In genomic region chr5:44389410-44389879, GRCh38 we compare ENCODE assay signal across 9 cellular contexts. TPM values are rescaled to one million over a fixed set of nuclear protein-coding genes. Genes with fewer than 3 reads are reported as not detected.
DNase-seq lines count a peak whose midpoint lies in the region; ATAC-seq, FAIRE-seq and TF ChIP-seq lines count a peak whose summit lies in the region.
"Had no signal": no experiment of that assay in that cellular context is flagged by ENCODE, and none has a peak within 500 bp of the region (broad histone marks: within the 10 kb centered on the region; RNA-seq: fewer than 3 reads in every experiment).

Gene FGF10 (minus strand): TSS chr5:44389420. CDS start chr5:44388682, 738 bp downstream.

- H3K9me3 ChIP-seq in H1 (ENCODE audit: insufficient read depth in 2 of 2, low read depth in 1 of 2, low read length in 1 of 2) = no peaks in the 10 kb centered on the region
- H3K9me3 ChIP-seq in mucosa of rectum (ENCODE audit: control insufficient read depth in 2 of 2, low read length in 2 of 2) = no peaks in the 10 kb centered on the region
- H3K9me3 ChIP-seq in OCI-LY7 (ENCODE audit: low read length) = no peaks in the 10 kb centered on the region

- no peak within 1 kb of the TSS for H2AK5ac ChIP-seq in H1 (ENCODE audit: low read depth, low read length)

- H2BK20ac ChIP-seq in H1 (ENCODE audit: low read length) = peak within 1 kb of the TSS; percentile 21; the same call in 1 of the 2 replicates

- no peaks in the 10 kb centered on the region for H3K36me3 ChIP-seq in H1 (ENCODE audit: control insufficient read depth in 2 of 4, insufficient read depth in 4 of 4, low read length in 3 of 4)
- no peaks in the 10 kb centered on the region for H3K36me3 ChIP-seq in mucosa of rectum (ENCODE audit: control insufficient read depth in 2 of 2, insufficient read depth in 2 of 2, low read length in 2 of 2)
- H3K36me3 ChIP-seq in OCI-LY7 (ENCODE audit: insufficient read depth, low read length) = no peaks in the 10 kb centered on the region

- no peak within 1 kb of the TSS for H4K8ac ChIP-seq in H1 (ENCODE audit: extremely low read depth, insufficient read depth, low read length)

- H2BK5ac ChIP-seq in H1 (ENCODE audit: low read depth, low read length) = no peak within 1 kb of the TSS

- FAIRE-seq in H1 (lab: Jason Lieb, UNC) = no peak

- H3K18ac ChIP-seq in H1 (ENCODE audit: extremely low read depth, low read length) = no peak within 1 kb of the TSS; the same call in 1 of the 2 replicates

- H3K23me2 ChIP-seq in H1 (ENCODE audit: low read depth, low read length) = peaks cover 16% of the 10 kb centered on the region

- H3K9ac ChIP-seq in H1 (replicated peaks in 1 of 4; ENCODE audit: extremely low read depth in 1 of 4, low read depth in 3 of 4, low read length in 3 of 4) (peak within 1 kb of the TSS in 1 of 4 experiments; percentile 32; a peak in 2 of 7 replicates), mucosa of rectum (ENCODE audit: low read depth in 1 of 2, low read length in 2 of 2) (peak within 1 kb of the TSS in 1 of 2 donors; percentile 40)

- no peaks in the 10 kb centered on the region for H3K79me1 ChIP-seq in H1 (ENCODE audit: low read depth, low read length)

- H2AFZ ChIP-seq in H1 (ENCODE audit: low read length) = peak within 1 kb of the TSS; percentile 96
- H2AFZ ChIP-seq in OCI-LY7 (ENCODE audit: low read length) = no peak within 1 kb of the TSS

- no peak within 1 kb of the TSS for H3K23ac ChIP-seq in H1 (ENCODE audit: insufficient read length)

- TF ChIP-seq POLR2A in H1 (IDR thresholded peaks at IDR 0.05; ENCODE audit: control extremely low read depth in 1 of 2, low read depth in 2 of 2, low read length in 2 of 2) = no peak

- H2BK15ac ChIP-seq in H1 (ENCODE audit: low read length) = no peak within 1 kb of the TSS

- H3K4me3 ChIP-seq in H1 (ENCODE audit: extremely low read depth in 1 of 4, insufficient read depth in 2 of 4, low read depth in 3 of 4, low read length in 4 of 4) (peak within 1 kb of the TSS; percentile 56 to 72 (median 61)), mucosa of rectum (ENCODE audit: low read length in 2 of 2) (peak within 1 kb of the TSS; percentile 53 to 66), OCI-LY7 (ENCODE audit: low read depth, low read length, poor library complexity, severe bottlenecking) (no peak within 1 kb of the TSS)

- intact Hi-C loops in OCI-LY7 (cut with micrococcal nuclease; ENCODE audit: unreplicated experiment) = no loop called here

- H3K79me2 ChIP-seq in H1 (ENCODE audit: control insufficient read depth in 1 of 2, insufficient read depth in 2 of 2, low read length in 2 of 2) (no peaks in the 10 kb centered on the region), OCI-LY7 (ENCODE audit: insufficient read depth, low read depth, low read length) (no peaks in the 10 kb centered on the region)

- POLR2A ChIA-PET in H1 (lab: Charles Lee; ENCODE audit: partially characterized antibody) (no interaction called here), OCI-LY7 (lab: Charles Lee) (interaction anchor here (0.6 kb wide), 1 partner anchor 125 kb away, joined by 3 read pairs; no protein-coding TSS in a partner anchor)

- H3K9me2 ChIP-seq in OCI-LY7 (ENCODE audit: insufficient read depth, low read length) = no peaks in the 10 kb centered on the region

- H3K27ac ChIP-seq in H1 (ENCODE audit: low read depth, low read length) (no peak within 1 kb of the TSS), mucosa of rectum (ENCODE audit: low read depth in 2 of 2, low read length in 2 of 2) (peak within 1 kb of the TSS; percentile 19 to 59), OCI-LY7 (ENCODE audit: low read depth, low read length, poor library complexity, severe bottlenecking) (no peak within 1 kb of the TSS)

- ATAC-seq in HG02610 (IDR thresholded peaks at IDR 0.05; ENCODE audit: unreplicated experiment) = no peak

- no TSS peak for BruUV-seq in OCI-LY7 (replicated peaks; lab: Mats Ljungman, UMichigan)

- no peak within 1 kb of the TSS for H4K91ac ChIP-seq in H1 (replicated peaks; ENCODE audit: insufficient read length, low read length)

- WGBS in H1 (ENCODE audit: extremely low coverage in 1 of 2, insufficient coverage in 1 of 2, insufficient read length in 1 of 2, insufficient replicate concordance in 2 of 2, low coverage in 1 of 2, low lambda C conversion rate in 2 of 2, missing lambda C conversion rate in 1 of 2), 2 experiments = 1% methylated on average over 18 of the region's 26 CpGs; no CpG with 5 or more reads in 1 of the 2 experiments

- H4K20me1 ChIP-seq in H1 (replicated peaks in 1 of 2; ENCODE audit: control insufficient read depth in 1 of 2, insufficient read depth in 2 of 2, low read length in 2 of 2) (no peaks in the 10 kb centered on the region), OCI-LY7 (ENCODE audit: insufficient read depth, low read length) (no peaks in the 10 kb centered on the region)

- CTCF ChIA-PET in H1 (lab: Charles Lee; ENCODE audit: partially characterized antibody) = interaction anchor here (0.6 to 1.2 kb wide), 2 partner anchors 42 to 57 kb away, joined by 3 to 4 read pairs; no protein-coding TSS in a partner anchor
- CTCF ChIA-PET in OCI-LY7 (lab: Charles Lee; ENCODE audit: unreplicated experiment) = no interaction called here

- no peak for TF ChIP-seq CTCF in H1 (IDR thresholded peaks at IDR 0.05; ENCODE audit: control extremely low read depth in 1 of 3, insufficient read depth in 1 of 3, low read depth in 1 of 3, low read length in 3 of 3)
- TF ChIP-seq CTCF in OCI-LY7 (conservative IDR thresholded peaks at IDR 0.05; ENCODE audit: low read length) = no peak

- H3K4me2 ChIP-seq in H1 (ENCODE audit: insufficient read depth in 1 of 2, low read depth in 2 of 2, low read length in 2 of 2) (peak within 1 kb of the TSS; percentile 83 to 96), OCI-LY7 (ENCODE audit: low read length) (no peak within 1 kb of the TSS)

- H4K5ac ChIP-seq in H1 (ENCODE audit: insufficient read length, low read depth, low read length) = no peak within 1 kb of the TSS

- no peak within 1 kb of the TSS for H2BK120ac ChIP-seq in H1 (replicated peaks; ENCODE audit: low read depth, low read length)

- H3K4me1 ChIP-seq in H1 (replicated peaks in 1 of 4; ENCODE audit: control insufficient read depth in 3 of 4, insufficient read depth in 4 of 4, low read length in 3 of 4) (peaks cover 2 to 11% (median 4%) of the 10 kb centered on the region in 4 experiments; a peak in 5 of 7 replicates), mucosa of rectum (ENCODE audit: control insufficient read depth in 2 of 2, insufficient read depth in 2 of 2, low read length in 2 of 2) (no peaks in the 10 kb centered on the region), OCI-LY7 (ENCODE audit: insufficient read depth, low read length, poor library complexity, severe bottlenecking) (no peaks in the 10 kb centered on the region)

- peaks cover 6 to 32% (median 25%) of the 10 kb centered on the region in 4 experiments for H3K27me3 ChIP-seq in H1 (replicated peaks in 1 of 4; ENCODE audit: control insufficient read depth in 3 of 4, extremely low read depth in 1 of 4, insufficient read depth in 3 of 4, low read length in 3 of 4)
- peaks cover 0 to 2% of the 10 kb centered on the region in 2 donors for H3K27me3 ChIP-seq in mucosa of rectum (ENCODE audit: control insufficient read depth in 2 of 2, insufficient read depth in 2 of 2, low read length in 2 of 2)

- DNase-seq in A172 (ENCODE audit: low spot score) = peak; percentile 8
- peak; percentile 10 for DNase-seq in NCI-H1105 (lab: John Stamatoyannopoulos, UW)
- DNase-seq in H1 (ENCODE audit: low read depth in 1 of 2, low spot score in 2 of 2) = peak in 1 of 2 experiments; percentile 33
- DNase-seq in cortex of kidney (lab: John Stamatoyannopoulos, UW) = no peak
- no peak for DNase-seq in OCI-M1 (lab: John Stamatoyannopoulos, UW)
- no peak for DNase-seq in OCI-LY7 (ENCODE audit: low spot score)
- DNase-seq: NCI-H1048 had no signal

- TF ChIP-seq EP300 in H1 (IDR thresholded peaks at IDR 0.05; ENCODE audit: borderline replicate concordance in 1 of 2, low read depth in 2 of 2, low read length in 2 of 2) = no peak

- H3K14ac ChIP-seq in H1 (ENCODE audit: insufficient read length) = no peak within 1 kb of the TSS

- no peak within 1 kb of the TSS for H3K56ac ChIP-seq in H1 (replicated peaks; ENCODE audit: insufficient read length, low read depth, low read length)

- H2BK12ac ChIP-seq in H1 (ENCODE audit: low read depth, low read length) = no peak within 1 kb of the TSS

- peak in 1 of 2 experiments; percentile 2; a peak in 1 of 4 replicates for TF ChIP-seq RAD21 in H1 (IDR thresholded peaks at IDR 0.05 in 1 of 2, conservative IDR thresholded peaks at IDR 0.05 in 1 of 2; ENCODE audit: low read depth in 2 of 2, low read length in 2 of 2)

- H3K4ac ChIP-seq in H1 (replicated peaks; ENCODE audit: insufficient read length, low read depth, low read length) = no peak within 1 kb of the TSS

TF ChIP-seq in H1, 55 proteins besides CTCF, POLR2A, EP300 and RAD21 (continues in another document):
- TF ChIP-seq CBX8 (IDR thresholded peaks at IDR 0.05; ENCODE audit: borderline replicate concordance, low read depth, low read length) = no peak
- TF ChIP-seq SAP30 (IDR thresholded peaks at IDR 0.05; ENCODE audit: insufficient read depth, insufficient replicate concordance, low read length) = no peak
- TF ChIP-seq EZH2 (IDR thresholded peaks at IDR 0.05; ENCODE audit: low read depth, low read length, severe bottlenecking) = no peak
- no peak for TF ChIP-seq GABPA (IDR thresholded peaks at IDR 0.05; ENCODE audit: borderline replicate concordance, insufficient read depth, low read length)
- peak; percentile 47; the same call in 1 of the 2 replicates for TF ChIP-seq RBBP5 (IDR thresholded peaks at IDR 0.05; ENCODE audit: borderline replicate concordance, low read depth, low read length)
- no peak for TF ChIP-seq SP1 (IDR thresholded peaks at IDR 0.05; ENCODE audit: low read depth, low read length)
- no peak for TF ChIP-seq CREB1 (IDR thresholded peaks at IDR 0.05)
- TF ChIP-seq TAF7 (optimal IDR thresholded peaks at IDR 0.05; ENCODE audit: borderline replicate concordance, low read depth, low read length) = no peak
- no peak for TF ChIP-seq FOSL1 (IDR thresholded peaks at IDR 0.05; ENCODE audit: insufficient read depth, low read depth, low read length)
- no peak for TF ChIP-seq CBX5 (IDR thresholded peaks at IDR 0.05; ENCODE audit: low read depth, low read length)

RNA-seq across cellular contexts. Expression of gene FGF10, which starts in this region (rescaled TPM):
- total RNA-seq in A172 (2014; rRNA removed; shearing (Covaris generic)) = 0.16 and 0.62 TPM in 2 replicates
- total RNA-seq in H1 (2021; fragmentation: NEBNext Ultra II Directional; extraction: Animal tissue kit (Norgen Biotek cat#: 25700)) = 0.42 and 0.54 TPM in 2 replicates
- 0.06 and 0.09 TPM in 2 replicates for polyA plus RNA-seq in H1 (2011; rRNA removed)
- 0.10 TPM for polyA plus RNA-seq in H1 (2011; cell fraction: cytosol; rRNA removed)
- polyA plus RNA-seq in H1 (2011; cell fraction: nucleus; rRNA removed) = 0.10 TPM
- 0.08 TPM in 1 of 4 replicates, not detected in the others for polyA plus RNA-seq in H1 (2012, experiment 1 of 2)
- not detected for polyA plus RNA-seq in H1 (2012, experiment 2 of 2)
- polyA plus RNA-seq in H1 (2013, experiment 1 of 2) = 0.26 TPM
- 0.29 TPM for polyA plus RNA-seq in H1 (2013, experiment 2 of 2)
- 0.16 and 0.39 TPM in 2 replicates for polyA minus RNA-seq in H1 (2011; rRNA and poly(A)+ RNA removed)
- polyA minus RNA-seq in H1 (2011; cell fraction: cytosol; rRNA and poly(A)+ RNA removed) = not detected
- 0.30 TPM for polyA minus RNA-seq in H1 (2011; cell fraction: nucleus; rRNA and poly(A)+ RNA removed)
- total RNA-seq in OCI-LY7 (2014; rRNA removed; shearing (Covaris generic)) = not detected in 2 replicates
- not detected in 2 replicates for total RNA-seq in OCI-LY7 (2022)

Comparison
In these comparisons a context has a peak if more than half of its experiments do, and no peak if none do; other contexts are left out.
1. Peak in DNase-seq in A172; RNA of the gene not detected or under 1 TPM.
2. H3K27ac ChIP-seq: peak in mucosa of rectum (2 of 2); none in H1 (single experiment) and OCI-LY7 (single experiment).